11 cellular contexts compared by ENCODE assay signal in genomic region chr7:100443096-100443840, GRCh38. TPM values are rescaled to one million over a fixed set of nuclear protein-coding genes. Genes with fewer than 3 reads are reported as not detected.
DNase-seq lines count a peak whose midpoint lies in the region; ATAC-seq and TF ChIP-seq lines count a peak whose summit lies in the region.
"Had no signal": no experiment of that assay in that cellular context is flagged by ENCODE, and none has a peak within 500 bp of the region (broad histone marks: within the 10 kb centered on the region; RNA-seq: fewer than 3 reads in every experiment).

No MANE protein-coding gene starts in this region.

- intact Hi-C loops in heart right ventricle (cut with DNase I): no loop called here
- intact Hi-C loops in stomach (cut with DNase I; ENCODE audit: low total_unique reads): no loop called here
- intact Hi-C loops in CD4-positive, alpha-beta memory T cell (cut with micrococcal nuclease): no loop called here

- H3K36me3 ChIP-seq in heart right ventricle: no peaks in the 10 kb centered on the region
- no peaks in the 10 kb centered on the region for H3K36me3 ChIP-seq in stomach
- H3K36me3 ChIP-seq in CD4-positive, alpha-beta memory T cell (ENCODE audit: insufficient read depth, low read length): no peaks in the 10 kb centered on the region

- 93 to 95% methylated on average over 9 of the region's 9 CpGs for WGBS in heart right ventricle, 2 donors
- WGBS in stomach, 5 donors: 79 to 93% (median 85%) methylated on average over 9 of the region's 9 CpGs

- H3K9me3 ChIP-seq in heart right ventricle (no peaks in the 10 kb centered on the region), stomach (no peaks in the 10 kb centered on the region)
- H3K9me3 ChIP-seq in CD4-positive, alpha-beta memory T cell (ENCODE audit: control insufficient read depth in 1 of 2, low read length in 2 of 2): no peaks in the 10 kb centered on the region

- no peaks in the 10 kb centered on the region for H3K27me3 Mint-ChIP-seq in CD4-positive, alpha-beta memory T cell

- H3K27ac Mint-ChIP-seq in CD4-positive, alpha-beta memory T cell: peak overlapping the region in 3 of 7 donors; percentile 5 to 69 (median 65)

- TF ChIP-seq CTCF in heart right ventricle (IDR thresholded peaks at IDR 0.05) (no peak), stomach (IDR thresholded peaks at IDR 0.05) (no peak)

- peak overlapping the region in 1 of 8 donors; percentile 45 for H3K4me3 Mint-ChIP-seq in CD4-positive, alpha-beta memory T cell

- H3K4me1 Mint-ChIP-seq in CD4-positive, alpha-beta memory T cell: peaks cover 1 to 16% (median 5%) of the 10 kb centered on the region in 4 donors

- TF ChIP-seq POLR2A in stomach (IDR thresholded peaks at IDR 0.05): no peak

- CTCF ChIA-PET in CD4-positive, alpha-beta memory T cell (lab: Charles Lee; ENCODE audit: partially characterized antibody): interaction anchor here (1.2 to 1.5 kb wide), 3 partner anchors 8 to 36 kb away, joined by 3 to 4 read pairs (median 4); no protein-coding TSS in a partner anchor

- H3K4me1 ChIP-seq in heart right ventricle: peaks cover 0 to 28% (median 20%) of the 10 kb centered on the region in 9 donors
- H3K4me1 ChIP-seq in stomach: peaks cover 0 to 9% (median 7%) of the 10 kb centered on the region in 4 donors
- H3K4me1 ChIP-seq in CD4-positive, alpha-beta memory T cell (ENCODE audit: insufficient read depth, low read length): peaks cover 13% of the 10 kb centered on the region
- H3K4me1 ChIP-seq: foreskin keratinocyte had no signal

- TF ChIP-seq EP300 in stomach (IDR thresholded peaks at IDR 0.05): no peak

- H3K27me3 ChIP-seq in heart right ventricle: no peaks in the 10 kb centered on the region
- H3K27me3 ChIP-seq in stomach: no peaks in the 10 kb centered on the region
- no peaks in the 10 kb centered on the region for H3K27me3 ChIP-seq in CD4-positive, alpha-beta memory T cell (ENCODE audit: insufficient read depth, low read length)
- H3K27me3 ChIP-seq: foreskin keratinocyte had no signal

- H3K27ac ChIP-seq in heart right ventricle: peak overlapping the region in 9 of 10 donors; percentile 72 to 90 (median 81)
- H3K27ac ChIP-seq in stomach: peak overlapping the region in 3 of 5 donors; percentile 49 to 58 (median 51)
- H3K27ac ChIP-seq in CD4-positive, alpha-beta memory T cell (ENCODE audit: low read depth, low read length): no peak overlapping the region
- H3K27ac ChIP-seq: foreskin keratinocyte had no signal

- H3K36me3 Mint-ChIP-seq in CD4-positive, alpha-beta memory T cell: no peaks in the 10 kb centered on the region

- no peaks in the 10 kb centered on the region for H3K9me3 Mint-ChIP-seq in CD4-positive, alpha-beta memory T cell

- DNase-seq in activated effector memory CD4-positive, alpha-beta T cell treated with anti-CD3 and anti-CD28 coated beads, Interleukin-2, amount 50 U/mL, for 16 hours: peak; percentile 36
- no peak for DNase-seq in activated effector memory CD4-positive, alpha-beta T cell treated with Interleukin-2 at 50 U/mL for 16 hours
- DNase-seq in heart right ventricle (no peak), stomach (no peak)
- no peak for DNase-seq in CD4-positive, alpha-beta memory T cell
- DNase-seq: activated gamma-delta T cell, foreskin keratinocyte, NCI-H446, occipital lobe had no signal

- POLR2A ChIA-PET in CD4-positive, alpha-beta memory T cell (lab: Charles Lee; ENCODE audit: partially characterized antibody): interaction anchor here (1.4 to 5.1 kb wide), 2 partner anchors 12 to 14 kb away, joined by 5 to 26 read pairs; partner anchors contain the start of genes MEPCE and ZCWPW1

- ATAC-seq in heart right ventricle: no peak
- no peak for ATAC-seq in GM18511 (IDR thresholded peaks at IDR 0.05; ENCODE audit: unreplicated experiment)
- ATAC-seq: foreskin keratinocyte, Panc1 had no signal

- H3K4me3 ChIP-seq in heart right ventricle (no peak overlapping the region), stomach (no peak overlapping the region)
- no peak overlapping the region for H3K4me3 ChIP-seq in CD4-positive, alpha-beta memory T cell (ENCODE audit: low read length in 2 of 2)

RNA-seq across cellular contexts. Expression of gene PPP1R35, which starts 7.0 kb away (rescaled TPM):
- 10 to 100 TPM in 7 of 10 donors, 1 to 10 TPM in 3; 7.5 to 18.2 (median 11.3) TPM for total RNA-seq in heart right ventricle
- polyA plus RNA-seq in heart right ventricle: 10 to 100 TPM; 30.3 to 60.4 TPM
- total RNA-seq in stomach: 100 to 1,000 TPM in 1 of 5 donors, 10 to 100 TPM in 1, 1 to 10 TPM in 2, not detected in 1; 6.2 to 226 (median 38.9) TPM
- polyA plus RNA-seq in stomach: 10 to 100 TPM; 29.5 to 78.0 (median 39.5) TPM
- total RNA-seq in CD4-positive, alpha-beta memory T cell: 10 to 100 TPM; 77.7 to 83.8 TPM
- 10 to 100 TPM; 28.6 to 49.7 TPM for polyA plus RNA-seq in CD4-positive, alpha-beta memory T cell

RNA-seq across cellular contexts. Expression of gene MEPCE, which starts 13.6 kb away (rescaled TPM):
- total RNA-seq in heart right ventricle: 10 to 100 TPM; 17.2 to 27.7 (median 23.0) TPM
- polyA plus RNA-seq in heart right ventricle: 10 to 100 TPM; 15.1 to 18.7 TPM
- total RNA-seq in stomach: 100 to 1,000 TPM in 1 of 5 donors, 10 to 100 TPM in 4; 14.1 to 117 (median 28.1) TPM
- 10 to 100 TPM; 17.4 to 21.4 (median 20.0) TPM for polyA plus RNA-seq in stomach
- total RNA-seq in CD4-positive, alpha-beta memory T cell: 10 to 100 TPM; 57.3 to 58.8 TPM
- polyA plus RNA-seq in CD4-positive, alpha-beta memory T cell: 10 to 100 TPM in 1 of 2 donors, 1 to 10 TPM in 1; 7.9 to 11.8 TPM

RNA-seq across cellular contexts. Expression of gene ZCWPW1, which starts 14.8 kb away (rescaled TPM):
- total RNA-seq in heart right ventricle: 1 to 10 TPM; 3.3 to 5.5 (median 4.0) TPM
- polyA plus RNA-seq in heart right ventricle: 1 to 10 TPM; 7.2 to 7.5 TPM
- 10 to 100 TPM in 2 of 5 donors, 1 to 10 TPM in 1, under 1 TPM in 1, not detected in 1; 0.89 to 44.3 (median 10.9) TPM for total RNA-seq in stomach
- 10 to 100 TPM in 1 of 3 donors, 1 to 10 TPM in 2; 4.9 to 11.7 (median 5.2) TPM for polyA plus RNA-seq in stomach
- 10 to 100 TPM; 10.1 to 12.4 TPM for total RNA-seq in CD4-positive, alpha-beta memory T cell
- polyA plus RNA-seq in CD4-positive, alpha-beta memory T cell: 1 to 10 TPM; 5.0 to 6.1 TPM

RNA-seq across cellular contexts. Expression of gene SPACDR, which starts 20.8 kb away (rescaled TPM):
- total RNA-seq in heart right ventricle: 1 to 10 TPM in 2 of 10 donors, under 1 TPM in 4, not detected in 4; 0.28 to 1.1 (median 0.54) TPM
- polyA plus RNA-seq in heart right ventricle: 1 to 10 TPM in 1 of 2 donors, under 1 TPM in 1; 0.93 to 1.3 TPM
- 1 to 10 TPM in 1 of 5 donors, not detected in 4; 2.3 TPM for total RNA-seq in stomach
- 1 to 10 TPM in 1 of 3 donors, under 1 TPM in 1, not detected in 1; 0.65 to 1.1 TPM for polyA plus RNA-seq in stomach
- 1 to 10 TPM; 4.6 to 5.7 TPM for total RNA-seq in CD4-positive, alpha-beta memory T cell
- under 1 TPM; 0.26 to 0.34 TPM for polyA plus RNA-seq in CD4-positive, alpha-beta memory T cell
- total RNA-seq: occipital lobe had no signal

RNA-seq across cellular contexts. Expression of gene TSC22D4, which starts 35.7 kb away (rescaled TPM):
- total RNA-seq in heart right ventricle: 10 to 100 TPM; 36.0 to 72.3 (median 46.7) TPM
- polyA plus RNA-seq in heart right ventricle: 10 to 100 TPM; 46.0 to 53.7 TPM
- total RNA-seq in stomach: 100 to 1,000 TPM in 1 of 5 donors, 10 to 100 TPM in 3, 1 to 10 TPM in 1; 9.4 to 120 (median 28.0) TPM
- polyA plus RNA-seq in stomach: 10 to 100 TPM; 25.1 to 44.8 (median 35.0) TPM
- total RNA-seq in CD4-positive, alpha-beta memory T cell: 100 to 1,000 TPM; 144 to 154 TPM
- 10 to 100 TPM; 30.0 to 34.5 TPM for polyA plus RNA-seq in CD4-positive, alpha-beta memory T cell
